Comparison of ENCODE assay signal across 13 cellular contexts in genomic region chr2:54591551-54591950, GRCh38.
A peak's percentile ranks its signal among the peaks of the same experiment; 100 is the strongest.
DNase-seq lines count a peak whose midpoint lies in the region; ATAC-seq and TF ChIP-seq lines count a peak whose summit lies in the region.
"Had no signal": no experiment of that assay in that cellular context is flagged by ENCODE, and none has a peak within 500 bp of the region (broad histone marks: within the 10 kb centered on the region; RNA-seq: fewer than 3 reads in every experiment).

No MANE protein-coding gene starts in this region.

- no peaks in the 10 kb centered on the region for H3K36me3 ChIP-seq in CD8-positive, alpha-beta T cell (ENCODE audit: insufficient read depth, low read length)
- H3K36me3 ChIP-seq in SJCRH30: peaks cover 18% of the 10 kb centered on the region
- H3K36me3 ChIP-seq: breast epithelium, gastrocnemius medialis had no signal

- CTCF ChIA-PET in CD8-positive, alpha-beta T cell (lab: Charles Lee): interaction anchor here (1.3 to 1.9 kb wide), 2 partner anchors 32 to 33 kb away, joined by 4 to 5 read pairs; no protein-coding TSS in a partner anchor

- peaks cover 95% of the 10 kb centered on the region for H3K4me1 Mint-ChIP-seq in CD8-positive, alpha-beta T cell (ENCODE audit: low read depth)
- H3K4me1 Mint-ChIP-seq in activated naive CD8-positive, alpha-beta T cell treated with anti-CD3 and anti-CD28 coated beads for 36 hours: peaks cover 78% of the 10 kb centered on the region
- peaks cover 56 to 97% (median 93%) of the 10 kb centered on the region in 4 donors for H3K4me1 Mint-ChIP-seq in naive thymus-derived CD8-positive, alpha-beta T cell

- intact Hi-C loops in CD8-positive, alpha-beta T cell (cut with DNase I, micrococcal nuclease): no loop called here

- H3K4me1 ChIP-seq in CD8-positive, alpha-beta T cell (ENCODE audit: insufficient read depth, low read length): peaks cover 85% of the 10 kb centered on the region
- H3K4me1 ChIP-seq in SJCRH30: 0 out of 2 replicates have a peak, but pooled peaks cover 4% of the 10 kb centered on the region

- no peak for TF ChIP-seq CTCF in CD8-positive, alpha-beta T cell (IDR thresholded peaks at IDR 0.05)

- H3K27me3 ChIP-seq in CD8-positive, alpha-beta T cell (ENCODE audit: insufficient read depth, low read length): no peaks in the 10 kb centered on the region
- H3K27me3 ChIP-seq in SJCRH30: no peaks in the 10 kb centered on the region
- H3K27me3 ChIP-seq: breast epithelium, gastrocnemius medialis had no signal

- no peaks in the 10 kb centered on the region for H3K9me3 Mint-ChIP-seq in CD8-positive, alpha-beta T cell
- no peaks in the 10 kb centered on the region for H3K9me3 Mint-ChIP-seq in activated naive CD8-positive, alpha-beta T cell treated with anti-CD3 and anti-CD28 coated beads for 36 hours
- H3K9me3 Mint-ChIP-seq in naive thymus-derived CD8-positive, alpha-beta T cell: no peaks in the 10 kb centered on the region
- H3K9me3 Mint-ChIP-seq: type B pancreatic cell had no signal

- DNase-seq in Ammon's horn (ENCODE audit: low spot score): peak; percentile 61
- DNase-seq in CD8-positive, alpha-beta T cell: no peak
- DNase-seq in activated naive CD8-positive, alpha-beta T cell treated with anti-CD3 and anti-CD28 coated beads for 36 hours: no peak
- DNase-seq in naive thymus-derived CD8-positive, alpha-beta T cell: no peak
- DNase-seq in NCI-H69 (lab: John Stamatoyannopoulos, UW): no peak
- no peak for DNase-seq in SJCRH30
- DNase-seq: gastrocnemius medialis, NCI-H1105, NCI-H345 had no signal

- H3K9me3 ChIP-seq in CD8-positive, alpha-beta T cell (ENCODE audit: low read length): no peaks in the 10 kb centered on the region
- H3K9me3 ChIP-seq in SJCRH30 (replicated peaks): no peaks in the 10 kb centered on the region
- H3K9me3 ChIP-seq: breast epithelium, gastrocnemius medialis had no signal

- no peak overlapping the region for H3K4me3 ChIP-seq in CD8-positive, alpha-beta T cell (ENCODE audit: low read depth, low read length)
- H3K4me3 ChIP-seq in SJCRH30: no peak overlapping the region
- H3K4me3 ChIP-seq: breast epithelium, gastrocnemius medialis, SK-N-MC had no signal

- H3K36me3 Mint-ChIP-seq in CD8-positive, alpha-beta T cell: peaks cover 20% of the 10 kb centered on the region
- peaks cover 12% of the 10 kb centered on the region for H3K36me3 Mint-ChIP-seq in activated naive CD8-positive, alpha-beta T cell treated with anti-CD3 and anti-CD28 coated beads for 36 hours
- no peaks in the 10 kb centered on the region for H3K36me3 Mint-ChIP-seq in naive thymus-derived CD8-positive, alpha-beta T cell

- POLR2A ChIA-PET in CD8-positive, alpha-beta T cell (lab: Charles Lee): interaction anchor here (1.3 to 5.3 kb wide), 4 partner anchors 8 to 32 kb away, joined by 3 to 34 read pairs (median 11); no protein-coding TSS in a partner anchor
- POLR2A ChIA-PET in naive thymus-derived CD8-positive, alpha-beta T cell (lab: Charles Lee): interaction anchor here (0.8 to 6.7 kb wide), 8 partner anchors 8 to 32 kb away, joined by 3 to 68 read pairs (median 8); no protein-coding TSS in a partner anchor

- H3K4me3 Mint-ChIP-seq in CD8-positive, alpha-beta T cell: peak overlapping the region; percentile 61
- no peak overlapping the region for H3K4me3 Mint-ChIP-seq in activated naive CD8-positive, alpha-beta T cell treated with anti-CD3 and anti-CD28 coated beads for 36 hours
- H3K4me3 Mint-ChIP-seq in naive thymus-derived CD8-positive, alpha-beta T cell: peak overlapping the region; percentile 43 to 78 (median 68)
- H3K4me3 Mint-ChIP-seq: type B pancreatic cell had no signal

- H3K27ac ChIP-seq in CD8-positive, alpha-beta T cell (ENCODE audit: low read depth, low read length): peak overlapping the region; percentile 8
- H3K27ac ChIP-seq in SJCRH30: no peak overlapping the region
- H3K27ac ChIP-seq: breast epithelium, SK-N-MC had no signal

- H3K27ac Mint-ChIP-seq in CD8-positive, alpha-beta T cell: peak overlapping the region; percentile 91
- peak overlapping the region; percentile 84 for H3K27ac Mint-ChIP-seq in activated naive CD8-positive, alpha-beta T cell treated with anti-CD3 and anti-CD28 coated beads for 36 hours
- H3K27ac Mint-ChIP-seq in naive thymus-derived CD8-positive, alpha-beta T cell: peak overlapping the region; percentile 65 to 99 (median 91)
- H3K27ac Mint-ChIP-seq: type B pancreatic cell had no signal

- ATAC-seq in CD8-positive, alpha-beta T cell: no peak
- ATAC-seq in naive thymus-derived CD8-positive, alpha-beta T cell: no peak
- ATAC-seq in HG02884 (IDR thresholded peaks at IDR 0.05; ENCODE audit: unreplicated experiment): no peak
- ATAC-seq: gastrocnemius medialis had no signal

- H3K27me3 Mint-ChIP-seq in CD8-positive, alpha-beta T cell (ENCODE audit: low read depth): no peaks in the 10 kb centered on the region
- no peaks in the 10 kb centered on the region for H3K27me3 Mint-ChIP-seq in activated naive CD8-positive, alpha-beta T cell treated with anti-CD3 and anti-CD28 coated beads for 36 hours
- H3K27me3 Mint-ChIP-seq in naive thymus-derived CD8-positive, alpha-beta T cell: no peaks in the 10 kb centered on the region
- H3K27me3 Mint-ChIP-seq: type B pancreatic cell had no signal
